In the genomic region with DNA sequence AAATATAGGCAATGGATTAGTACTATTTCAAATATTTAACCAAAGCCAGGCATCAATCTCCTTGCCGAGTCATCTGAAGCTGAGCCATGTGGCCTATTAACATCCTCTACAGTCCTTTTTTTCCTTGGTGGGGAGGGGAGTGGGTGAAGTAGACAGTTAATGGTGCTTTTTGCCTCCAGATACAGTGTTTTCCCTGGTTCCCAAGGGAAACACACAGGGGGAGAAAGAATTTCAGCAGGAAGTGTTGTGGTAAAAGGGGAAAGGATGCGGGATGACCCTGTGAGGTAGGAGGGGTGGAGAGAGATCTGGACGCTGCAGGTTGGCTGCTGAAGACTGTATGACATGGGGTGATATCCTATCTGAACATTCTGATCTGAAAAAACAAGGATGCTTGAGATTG, we compare ENCODE assay signal across 9 cellular contexts. TPM values are rescaled to one million over a fixed set of nuclear protein-coding genes. Genes with fewer than 3 reads are reported as not detected.
DNase-seq lines count a peak whose midpoint lies in the region; ATAC-seq, FAIRE-seq and TF ChIP-seq lines count a peak whose summit lies in the region.
"Had no signal": no experiment of that assay in that cellular context is flagged by ENCODE, and none has a peak within 500 bp of the region (broad histone marks: within the 10 kb centered on the region; RNA-seq: fewer than 3 reads in every experiment).

No MANE protein-coding gene starts in this region.

- peak; percentile 90 for DNase-seq in EH (ENCODE audit: low read depth)
- peak; percentile 33 for DNase-seq in NT2/D1 (ENCODE audit: low read depth, low spot score)
- DNase-seq in esophagus squamous epithelium (lab: John Stamatoyannopoulos, UW), result no peak
- DNase-seq in pancreas, result no peak
- DNase-seq in natural killer cell treated with Interleukin-12 subunit alpha and Interleukin-12 subunit beta and Interleukin-15 and Interleukin-18, amount 100 ng/mL, for 72 hours (ENCODE audit: low spot score), result no peak
- DNase-seq in stimulated activated naive CD4-positive, alpha-beta T cell (lab: John Stamatoyannopoulos, UW), result no peak
- DNase-seq: stimulated activated CD4-positive, alpha-beta T cell treated with anti-CD3 and anti-CD28 coated beads, Interleukin-2, amount 100 ng/mL, for 24 hours had no signal

- H3K9ac ChIP-seq in NT2/D1 (ENCODE audit: insufficient read length, low read depth), result no peak overlapping the region

- no peak for FAIRE-seq in pancreas (lab: Jason Lieb, UNC)

- TF ChIP-seq CTCF in esophagus squamous epithelium (IDR thresholded peaks at IDR 0.05) (no peak), pancreas (IDR thresholded peaks at IDR 0.05) (no peak)

- H3K4me1 Mint-ChIP-seq in natural killer cell treated with Interleukin-12 subunit alpha and Interleukin-12 subunit beta and Interleukin-15 and Interleukin-18, amount 100 ng/mL, for 72 hours (ENCODE audit: low read depth in 2 of 2), result peaks cover 4 to 5% of the 10 kb centered on the region in 2 donors

- intact Hi-C loops in esophagus squamous epithelium (cut with DNase I), result no loop called here
- intact Hi-C loops in pancreas (cut with DNase I), result no loop called here

- H3K9me3 ChIP-seq in NT2/D1 (ENCODE audit: insufficient read depth, low read length) (no peaks in the 10 kb centered on the region), esophagus squamous epithelium (no peaks in the 10 kb centered on the region), pancreas (no peaks in the 10 kb centered on the region)

- peak overlapping the region in 1 of 2 donors; percentile 32 for H3K27ac Mint-ChIP-seq in natural killer cell treated with Interleukin-12 subunit alpha and Interleukin-12 subunit beta and Interleukin-15 and Interleukin-18, amount 100 ng/mL, for 72 hours

- WGBS in esophagus squamous epithelium, 2 donors, result 46 to 67% methylated on average over 3 of the region's 3 CpGs
- WGBS in pancreas, 2 donors, result 60% methylated on average over 3 of the region's 3 CpGs

- H3K36me3 ChIP-seq in NT2/D1 (ENCODE audit: insufficient read depth, insufficient read length, low read length), result peaks cover 17% of the 10 kb centered on the region
- no peaks in the 10 kb centered on the region for H3K36me3 ChIP-seq in esophagus squamous epithelium
- H3K36me3 ChIP-seq in pancreas, result no peaks in the 10 kb centered on the region

- no peaks in the 10 kb centered on the region for H3K9me3 Mint-ChIP-seq in natural killer cell treated with Interleukin-12 subunit alpha and Interleukin-12 subunit beta and Interleukin-15 and Interleukin-18, amount 100 ng/mL, for 72 hours

- H3K27ac ChIP-seq in esophagus squamous epithelium (peak overlapping the region in 3 of 4 donors; percentile 60 to 84 (median 72)), pancreas (no peak overlapping the region)

- H3K4me1 ChIP-seq in NT2/D1 (ENCODE audit: insufficient read depth, insufficient read length) (no peaks in the 10 kb centered on the region), esophagus squamous epithelium (peaks cover 4 to 54% (median 23%) of the 10 kb centered on the region in 3 donors), pancreas (peaks cover 0 to 3% (median 0%) of the 10 kb centered on the region in 3 donors)

- H3K27me3 ChIP-seq in NT2/D1 (ENCODE audit: insufficient read depth, insufficient read length), result no peaks in the 10 kb centered on the region
- H3K27me3 ChIP-seq in esophagus squamous epithelium, result no peaks in the 10 kb centered on the region
- no peaks in the 10 kb centered on the region for H3K27me3 ChIP-seq in pancreas

- TF ChIP-seq POLR2A in esophagus squamous epithelium (IDR thresholded peaks at IDR 0.05), result no peak

- ATAC-seq in pancreas (peak in 3 of 4 donors; percentile 14 to 66 (median 61)), HG02885 (IDR thresholded peaks at IDR 0.05; ENCODE audit: poor library complexity, unreplicated experiment) (no peak), GM21367 (IDR thresholded peaks at IDR 0.05; ENCODE audit: unreplicated experiment) (no peak)
- ATAC-seq in natural killer cell treated with Interleukin-12 subunit alpha and Interleukin-12 subunit beta and Interleukin-15 and Interleukin-18, amount 100 ng/mL, for 72 hours, result no peak

- H3K36me3 Mint-ChIP-seq in natural killer cell treated with Interleukin-12 subunit alpha and Interleukin-12 subunit beta and Interleukin-15 and Interleukin-18, amount 100 ng/mL, for 72 hours, result no peaks in the 10 kb centered on the region

- no peak overlapping the region for H3K4me3 ChIP-seq in NT2/D1 (ENCODE audit: insufficient read length, low read depth)
- no peak overlapping the region for H3K4me3 ChIP-seq in esophagus squamous epithelium
- H3K4me3 ChIP-seq in pancreas, result no peak overlapping the region

- H3K4me3 Mint-ChIP-seq in natural killer cell treated with Interleukin-12 subunit alpha and Interleukin-12 subunit beta and Interleukin-15 and Interleukin-18, amount 100 ng/mL, for 72 hours, result no peak overlapping the region

- H3K27me3 Mint-ChIP-seq in natural killer cell treated with Interleukin-12 subunit alpha and Interleukin-12 subunit beta and Interleukin-15 and Interleukin-18, amount 100 ng/mL, for 72 hours, result no peaks in the 10 kb centered on the region

RNA-seq across cellular contexts. Expression of a gene that starts 9.6 kb away (rescaled TPM):
- under 1 TPM in 1 of 4 donors, not detected in 3; 0.19 TPM for total RNA-seq in esophagus squamous epithelium
- total RNA-seq in pancreas, result not detected
- polyA plus RNA-seq in pancreas, result under 1 TPM in 1 of 2 donors, not detected in 1; 0.07 TPM
- not detected for total RNA-seq in natural killer cell treated with Interleukin-12 subunit alpha and Interleukin-12 subunit beta and Interleukin-15 and Interleukin-18, amount 100 ng/mL, for 72 hours

RNA-seq across cellular contexts. Expression of a gene that starts 40.8 kb away (rescaled TPM):
- total RNA-seq in esophagus squamous epithelium, result 10 to 100 TPM; 11.2 to 15.6 (median 11.4) TPM
- 10 to 100 TPM in 3 of 6 donors, 1 to 10 TPM in 3; 7.6 to 16.3 (median 9.1) TPM for total RNA-seq in pancreas
- polyA plus RNA-seq in pancreas, result 10 to 100 TPM in 1 of 2 donors, 1 to 10 TPM in 1; 8.4 to 10.1 TPM
- 10 to 100 TPM; 24.1 to 44.1 TPM for total RNA-seq in natural killer cell treated with Interleukin-12 subunit alpha and Interleukin-12 subunit beta and Interleukin-15 and Interleukin-18, amount 100 ng/mL, for 72 hours

Comparison
In these comparisons a context has a peak if more than half of its experiments do, and no peak if none do; other contexts are left out.
1. DNase-seq: peak in EH (single experiment) and NT2/D1 (single experiment); none in esophagus squamous epithelium (single experiment), pancreas (0 of 6), natural killer cell treated with Interleukin-12 subunit alpha and Interleukin-12 subunit beta and Interleukin-15 and Interleukin-18, amount 100 ng/mL, for 72 hours (single experiment) and stimulated activated naive CD4-positive, alpha-beta T cell (0 of 6).
2. H3K27ac ChIP-seq: peak in esophagus squamous epithelium (3 of 4); none in pancreas (0 of 4).
3. ATAC-seq: peak in pancreas (3 of 4); none in natural killer cell treated with Interleukin-12 subunit alpha and Interleukin-12 subunit beta and Interleukin-15 and Interleukin-18, amount 100 ng/mL, for 72 hours (0 of 2), HG02885 (single experiment) and GM21367 (single experiment).